In genomic region chr2:216139884-216140283, GRCh38 we compare ENCODE assay signal across 8 cellular contexts. TPM values are rescaled to one million over a fixed set of nuclear protein-coding genes. Genes with fewer than 3 reads are reported as not detected.
A peak's percentile ranks its signal among the peaks of the same experiment; 100 is the strongest.
DNase-seq lines count a peak whose midpoint lies in the region; ATAC-seq and TF ChIP-seq lines count a peak whose summit lies in the region.

No MANE protein-coding gene starts in this region.

- no peaks in the 10 kb centered on the region for H3K9me3 ChIP-seq in heart right ventricle
- H3K9me3 ChIP-seq in thyroid gland, result no peaks in the 10 kb centered on the region

- intact Hi-C loops in heart right ventricle (cut with DNase I) (no loop called here), left ventricle myocardium superior (cut with micrococcal nuclease) (no loop called here), thyroid gland (cut with DNase I) (no loop called here)

- ATAC-seq in heart right ventricle, result no peak
- ATAC-seq in left ventricle myocardium superior, result no peak
- ATAC-seq in GM18505 (IDR thresholded peaks at IDR 0.05; ENCODE audit: unreplicated experiment), result no peak
- ATAC-seq in GM18868 (IDR thresholded peaks at IDR 0.05; ENCODE audit: unreplicated experiment), result no peak

- H3K27me3 ChIP-seq in heart right ventricle (no peaks in the 10 kb centered on the region), thyroid gland (no peaks in the 10 kb centered on the region)

- DNase-seq in heart right ventricle (no peak), left ventricle myocardium superior (no peak), SK-MEL-5 (ENCODE audit: low read depth, low spot score) (peak; percentile 65), epithelial cell of proximal tubule (ENCODE audit: low read depth) (no peak), thyroid gland (peak; percentile 21 to 31)
- no peak for DNase-seq in activated CD8-positive, alpha-beta memory T cell treated with anti-CD3 and anti-CD28 coated beads, Interleukin-2, amount 50 U/mL, for 4 hours

- no peak for TF ChIP-seq POLR2A in thyroid gland (IDR thresholded peaks at IDR 0.05)
- TF ChIP-seq POLR2A in GM18505 (IDR thresholded peaks at IDR 0.05; ENCODE audit: borderline replicate concordance, extremely low read depth, insufficient read depth, insufficient read length), result no peak

- in situ Hi-C loops in SK-MEL-5 (cut with HindIII; ENCODE audit: low pct_unique_long_range_greater_than_20kb, low sequenced_read_pairs), result no loop called here

- TF ChIP-seq CTCF in heart right ventricle (IDR thresholded peaks at IDR 0.05) (peak in 6 of 9 donors; percentile 15 to 40 (median 28)), epithelial cell of proximal tubule (conservative IDR thresholded peaks at IDR 0.05; ENCODE audit: low read depth, low read length) (peak; percentile 56), thyroid gland (IDR thresholded peaks at IDR 0.05) (peak in 3 of 6 experiments; percentile 19 to 42 (median 37))

- H3K27ac ChIP-seq in heart right ventricle (no peak overlapping the region), thyroid gland (no peak overlapping the region)

- H3K36me3 ChIP-seq in heart right ventricle (peaks cover 0 to 100% (median 83%) of the 10 kb centered on the region in 9 donors), thyroid gland (peaks cover 55 to 66% of the 10 kb centered on the region in 2 donors)

- H3K4me1 ChIP-seq in heart right ventricle (no peaks in the 10 kb centered on the region), thyroid gland (peaks cover 0 to 4% of the 10 kb centered on the region in 2 donors)

- H3K4me3 ChIP-seq in heart right ventricle, result no peak overlapping the region
- H3K4me3 ChIP-seq in epithelial cell of proximal tubule (ENCODE audit: low read depth, low read length), result no peak overlapping the region
- no peak overlapping the region for H3K4me3 ChIP-seq in thyroid gland (replicated peaks in 1 of 3)

RNA-seq across cellular contexts. Expression of gene XRCC5, which starts 30.7 kb away (rescaled TPM):
- total RNA-seq in heart right ventricle, result 100 to 1,000 TPM; 112 to 163 (median 137) TPM
- polyA plus RNA-seq in heart right ventricle, result 10 to 100 TPM; 35.6 to 77.5 TPM
- 129 TPM for total RNA-seq in left ventricle myocardium superior
- 337 and 381 TPM in 2 replicates for total RNA-seq in SK-MEL-5 (2014; rRNA removed; shearing (Covaris generic))
- 199 and 237 TPM in 2 replicates for polyA plus RNA-seq in SK-MEL-5 (2015; cell fraction: cytosol; rRNA removed)
- polyA plus RNA-seq in SK-MEL-5 (2015; cell fraction: nucleus; rRNA removed), result 135 and 153 TPM in 2 replicates
- 358 and 360 TPM in 2 replicates for total RNA-seq in epithelial cell of proximal tubule
- total RNA-seq in thyroid gland, result 100 to 1,000 TPM; 185 to 240 (median 216) TPM

RNA-seq across cellular contexts. Expression of gene TMEM169, which starts 58.2 kb away (rescaled TPM):
- total RNA-seq in heart right ventricle (under 1 TPM in 8 of 10 donors, not detected in 2; 0.11 to 0.97 (median 0.23) TPM), left ventricle myocardium superior (0.15 TPM), epithelial cell of proximal tubule (2.9 and 3.1 TPM in 2 replicates), thyroid gland (1 to 10 TPM; 1.9 to 3.1 (median 2.4) TPM)
- polyA plus RNA-seq in heart right ventricle, result under 1 TPM; 0.10 to 0.15 TPM
- total RNA-seq in SK-MEL-5 (2014; rRNA removed; shearing (Covaris generic)), result 0.16 and 0.67 TPM in 2 replicates
- 0.39 and 0.74 TPM in 2 replicates for polyA plus RNA-seq in SK-MEL-5 (2015; cell fraction: cytosol; rRNA removed)
- polyA plus RNA-seq in SK-MEL-5 (2015; cell fraction: nucleus; rRNA removed), result 0.19 and 1.8 TPM in 2 replicates

RNA-seq across cellular contexts. Expression of gene PECR, which starts 58.3 kb away (rescaled TPM):
- total RNA-seq in heart right ventricle, result 1 to 10 TPM; 3.3 to 6.6 (median 4.1) TPM
- polyA plus RNA-seq in heart right ventricle, result 1 to 10 TPM; 2.0 to 4.4 TPM
- 6.1 TPM for total RNA-seq in left ventricle myocardium superior
- 28.5 and 33.1 TPM in 2 replicates for total RNA-seq in SK-MEL-5 (2014; rRNA removed; shearing (Covaris generic))
- polyA plus RNA-seq in SK-MEL-5 (2015; cell fraction: cytosol; rRNA removed), result 26.0 and 29.3 TPM in 2 replicates
- 7.8 and 14.6 TPM in 2 replicates for polyA plus RNA-seq in SK-MEL-5 (2015; cell fraction: nucleus; rRNA removed)
- total RNA-seq in epithelial cell of proximal tubule, result 12.3 and 16.7 TPM in 2 replicates
- total RNA-seq in thyroid gland, result 10 to 100 TPM; 14.6 to 25.6 (median 22.8) TPM

Comparison
In these comparisons a context has a peak if more than half of its experiments do, and no peak if none do; other contexts are left out.
1. DNase-seq: peak in SK-MEL-5 (single experiment) and thyroid gland (2 of 2); none in heart right ventricle (0 of 2), left ventricle myocardium superior (single experiment), epithelial cell of proximal tubule (single experiment) and activated CD8-positive, alpha-beta memory T cell treated with anti-CD3 and anti-CD28 coated beads, Interleukin-2, amount 50 U/mL, for 4 hours (single experiment).